ENCODE assay signal across 12 cellular contexts in genomic region chr1:209150114-209150513, GRCh38.
DNase-seq lines count a peak whose midpoint lies in the region; ATAC-seq and TF ChIP-seq lines count a peak whose summit lies in the region.
"Had no signal": no experiment of that assay in that cellular context is flagged by ENCODE, and none has a peak within 500 bp of the region (broad histone marks: within the 10 kb centered on the region; RNA-seq: fewer than 3 reads in every experiment).

No MANE protein-coding gene starts in this region.

- TF ChIP-seq CTCF in LNCaP clone FGC (IDR thresholded peaks at IDR 0.05; ENCODE audit: control insufficient read depth, extremely low read depth, insufficient read depth) (no peak), gastrocnemius medialis (IDR thresholded peaks at IDR 0.05 in 4 of 5, conservative IDR thresholded peaks at IDR 0.05 in 1 of 5) (no peak)

- H3K4me3 ChIP-seq in LNCaP clone FGC (ENCODE audit: low read depth, low read length) (no peak overlapping the region), gastrocnemius medialis (no peak overlapping the region)

- DNase-seq in EL: peak; percentile 52
- DNase-seq in LNCaP clone FGC (ENCODE audit: low read depth): peak; percentile 11
- DNase-seq in amniotic stem cell (lab: John Stamatoyannopoulos, UW): peak; percentile 10
- DNase-seq in kidney tubule cell (ENCODE audit: low spot score): peak; percentile 38
- DNase-seq in stimulated activated CD4-positive, alpha-beta T cell treated with anti-CD3 and anti-CD28 coated beads, Interleukin-2, amount 100 ng/mL, for 24 hours: no peak
- no peak for DNase-seq in gastrocnemius medialis
- DNase-seq: Right ventricle myocardium superior had no signal

- no peak overlapping the region for H3K27ac ChIP-seq in gastrocnemius medialis
- H3K27ac ChIP-seq: foreskin keratinocyte, parathyroid adenoma had no signal

- no peaks in the 10 kb centered on the region for H3K36me3 ChIP-seq in gastrocnemius medialis

- no peaks in the 10 kb centered on the region for H3K27me3 ChIP-seq in gastrocnemius medialis

- in situ Hi-C loops in gastrocnemius medialis (cut with MboI; ENCODE audit: low sequenced_read_pairs in 4 of 4): no loop called here

- intact Hi-C loops in gastrocnemius medialis (cut with DNase I; ENCODE audit: low total_unique reads): no loop called here

- H3K9me3 ChIP-seq in gastrocnemius medialis: no peaks in the 10 kb centered on the region

- ATAC-seq in gastrocnemius medialis: no peak
- ATAC-seq in GM21825 (IDR thresholded peaks at IDR 0.05; ENCODE audit: unreplicated experiment): no peak
- no peak for ATAC-seq in GM18868 (IDR thresholded peaks at IDR 0.05; ENCODE audit: unreplicated experiment)
- ATAC-seq: activated T-helper 17 cell treated with anti-CD3 and anti-CD28 coated beads, Interleukin-2, amount 50 U/mL, for 72 hours; foreskin keratinocyte had no signal

- no peak for TF ChIP-seq POLR2A in gastrocnemius medialis (IDR thresholded peaks at IDR 0.05)

- H3K4me1 ChIP-seq in gastrocnemius medialis: no peaks in the 10 kb centered on the region
- H3K4me1 ChIP-seq: foreskin keratinocyte, parathyroid adenoma had no signal

Comparison
In these comparisons a context has a peak if more than half of its experiments do, and no peak if none do; other contexts are left out.
1. DNase-seq: peak in EL (single experiment), LNCaP clone FGC (single experiment), amniotic stem cell (single experiment) and kidney tubule cell (single experiment); none in stimulated activated CD4-positive, alpha-beta T cell treated with anti-CD3 and anti-CD28 coated beads, Interleukin-2, amount 100 ng/mL, for 24 hours (0 of 2) and gastrocnemius medialis (0 of 2).